In genomic region chr9:98491778-98492177, GRCh38 we compare ENCODE assay signal across 15 cellular contexts.
A peak's percentile ranks its signal among the peaks of the same experiment; 100 is the strongest.
DNase-seq lines count a peak whose midpoint lies in the region; ATAC-seq and TF ChIP-seq lines count a peak whose summit lies in the region.
"Had no signal": no experiment of that assay in that cellular context is flagged by ENCODE, and none has a peak within 500 bp of the region (broad histone marks: within the 10 kb centered on the region; RNA-seq: fewer than 3 reads in every experiment).

No MANE protein-coding gene starts in this region.

- DNase-seq in GM03348 (ENCODE audit: low spot score) (peak; percentile 63), amniotic epithelial cell (ENCODE audit: low read depth) (peak; percentile 57), Right ventricle myocardium superior (no peak), osteoblast (ENCODE audit: insufficient read length, low spot score, missing footprints) (peak; percentile 93), mammary epithelial cell (no peak), Ammon's horn (ENCODE audit: low spot score) (no peak), middle frontal gyrus (ENCODE audit: extremely low spot score, low spot score) (no peak)
- DNase-seq: activated B cell treated with CpG ODN at 0.5 μM for 24 hours; CD4-positive, CD25-positive, alpha-beta regulatory T cell; hypothalamus; NCI-H2029 treated with DMSO at 0.1 percent for 48 hours; psoas muscle had no signal

- H4K20me1 ChIP-seq in osteoblast (ENCODE audit: insufficient read depth, low read length) (no peaks in the 10 kb centered on the region), mammary epithelial cell (ENCODE audit: insufficient read depth, low read length) (no peaks in the 10 kb centered on the region)

- H3K27me3 ChIP-seq in osteoblast (ENCODE audit: insufficient read depth, low read length) = no peaks in the 10 kb centered on the region
- no peaks in the 10 kb centered on the region for H3K27me3 ChIP-seq in mammary epithelial cell (ENCODE audit: insufficient read depth, low read length)

- H3K4me3 ChIP-seq in osteoblast (ENCODE audit: insufficient read depth, low read length) (no peak overlapping the region), mammary epithelial cell (replicated peaks in 1 of 3; ENCODE audit: insufficient read depth in 1 of 3, low read depth in 2 of 3, low read length in 3 of 3) (no peak overlapping the region)
- H3K4me3 ChIP-seq: adrenal gland, psoas muscle had no signal

- in situ Hi-C loops in mammary epithelial cell (cut with MboI; ENCODE audit: low sequenced_read_pairs in 2 of 2) = no loop called here

- WGBS in mammary epithelial cell (ENCODE audit: low coverage, missing lambda C conversion rate) = 59% methylated on average over 3 of the region's 3 CpGs

- CTCF ChIA-PET in mammary epithelial cell (lab: Charles Lee; ENCODE audit: low non-redundant PET) = no interaction called here

- H2AFZ ChIP-seq in osteoblast (ENCODE audit: low read length) (no peak overlapping the region), mammary epithelial cell (ENCODE audit: low read depth, low read length) (no peak overlapping the region)

- H3K9ac ChIP-seq in mammary epithelial cell (ENCODE audit: insufficient read depth, low read length) = no peak overlapping the region
- H3K9ac ChIP-seq: KMS-11 had no signal

- H3K79me2 ChIP-seq in osteoblast (ENCODE audit: insufficient read depth, low read length) (no peaks in the 10 kb centered on the region), mammary epithelial cell (ENCODE audit: insufficient read depth, low read length) (no peaks in the 10 kb centered on the region)

- TF ChIP-seq CTCF in osteoblast (IDR thresholded peaks at IDR 0.05; ENCODE audit: extremely low read depth, low read depth, low read length) = no peak
- TF ChIP-seq CTCF in mammary epithelial cell (conservative IDR thresholded peaks at IDR 0.05 in 1 of 2, IDR thresholded peaks at IDR 0.05 in 1 of 2; ENCODE audit: extremely low read depth in 1 of 2, insufficient read depth in 1 of 2, low read depth in 1 of 2, low read length in 2 of 2) = no peak

- dilution Hi-C loops in mammary epithelial cell (cut with HindIII; ENCODE audit: low sequenced_read_pairs) = no loop called here

- intact Hi-C loops in Right ventricle myocardium superior (cut with DNase I) (no loop called here), mammary epithelial cell (cut with micrococcal nuclease) (no loop called here)

- BruUV-seq in mammary epithelial cell (replicated peaks; lab: Mats Ljungman, UMichigan) = no TSS peak

- peak overlapping the region; percentile 45 for H3K27ac ChIP-seq in osteoblast (ENCODE audit: low read depth, low read length)
- H3K27ac ChIP-seq in mammary epithelial cell (ENCODE audit: insufficient read depth, low read depth, low read length) = no peak overlapping the region
- H3K27ac ChIP-seq: adrenal gland, KMS-11, psoas muscle had no signal

- H3K4me2 ChIP-seq in osteoblast (ENCODE audit: insufficient read depth, low read length) (peak overlapping the region; percentile 37), mammary epithelial cell (ENCODE audit: insufficient read depth, low read depth, low read length) (no peak overlapping the region)
- H3K4me2 ChIP-seq: KMS-11 had no signal

- H3K4me1 ChIP-seq in osteoblast (ENCODE audit: insufficient read depth, low read length) = peaks cover 36% of the 10 kb centered on the region
- peaks cover 15% of the 10 kb centered on the region for H3K4me1 ChIP-seq in mammary epithelial cell (ENCODE audit: insufficient read depth, low read length)
- H3K4me1 ChIP-seq: adrenal gland, psoas muscle had no signal

- H3K36me3 ChIP-seq in osteoblast (ENCODE audit: insufficient read depth, low read length) = no peaks in the 10 kb centered on the region
- no peaks in the 10 kb centered on the region for H3K36me3 ChIP-seq in mammary epithelial cell (ENCODE audit: insufficient read depth, low read length)
- H3K36me3 ChIP-seq: adrenal gland had no signal

- ATAC-seq in Right ventricle myocardium superior (ENCODE audit: poor library complexity) = peak; percentile 95
- ATAC-seq in HG03039 (IDR thresholded peaks at IDR 0.05; ENCODE audit: unreplicated experiment) = no peak
- ATAC-seq: psoas muscle had no signal

- H3K9me3 ChIP-seq in osteoblast (ENCODE audit: low read depth, low read length) (no peaks in the 10 kb centered on the region), mammary epithelial cell (replicated peaks; ENCODE audit: insufficient read depth, low read length) (no peaks in the 10 kb centered on the region)
- H3K9me3 ChIP-seq: adrenal gland, psoas muscle had no signal

Comparison
In these comparisons a context has a peak if more than half of its experiments do, and no peak if none do; other contexts are left out.
1. DNase-seq: peak in GM03348 (single experiment), amniotic epithelial cell (single experiment) and osteoblast (single experiment); none in Right ventricle myocardium superior (single experiment), mammary epithelial cell (single experiment), Ammon's horn (single experiment) and middle frontal gyrus (single experiment).